In the genomic region with DNA sequence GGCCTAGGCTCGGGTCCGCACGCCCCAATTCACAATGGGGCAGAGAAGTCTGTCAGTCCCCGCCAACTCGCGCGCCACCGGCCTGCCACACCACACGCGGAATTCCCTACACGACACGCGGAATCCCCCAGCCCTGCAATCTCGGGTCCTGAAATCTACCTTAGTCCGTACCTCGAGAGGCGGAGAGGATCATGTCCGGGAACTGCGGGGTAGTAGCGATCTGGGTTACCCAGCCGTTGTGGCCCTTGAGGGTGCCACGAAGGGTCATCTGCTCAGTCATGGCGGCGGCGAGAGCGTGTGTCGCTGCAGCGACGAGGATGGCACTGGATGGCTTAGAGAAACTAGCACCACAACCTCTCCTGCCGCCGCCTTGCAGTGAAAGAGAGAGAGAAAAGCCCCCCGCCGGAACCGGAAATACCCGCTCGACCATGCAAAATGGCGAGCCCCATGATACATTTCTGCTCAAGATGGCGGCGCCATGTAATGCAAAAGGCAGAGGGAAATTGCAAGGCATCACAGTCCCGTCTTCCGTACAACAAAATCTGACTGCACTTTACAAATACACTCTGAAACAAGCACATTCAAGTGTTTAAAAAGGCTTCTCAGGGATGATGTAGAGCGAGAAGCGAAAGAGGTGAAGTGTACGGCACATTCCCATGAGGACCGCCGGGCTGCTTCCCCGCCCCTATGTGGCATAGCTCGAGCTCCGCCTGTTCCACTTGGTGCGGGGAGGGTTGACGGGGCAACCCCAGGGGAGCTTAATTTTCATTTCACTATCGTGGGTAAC, we compare ENCODE assay signal across 8 cellular contexts. TPM values are rescaled to one million over a fixed set of nuclear protein-coding genes. Genes with fewer than 3 reads are reported as not detected.
DNase-seq lines count a peak whose midpoint lies in the region; TF ChIP-seq lines count a peak whose summit lies in the region.

A gene (minus strand): TSS at position 386 of the 787 bp plus-strand sequence. CDS start 106 bp downstream, at position 280.

- peak within 1 kb of the TSS; percentile 97 for H3K4me3 ChIP-seq in NT2/D1 (ENCODE audit: insufficient read length, low read depth)

- H3K9me3 Mint-ChIP-seq in activated naive CD4-positive, alpha-beta T cell treated with anti-CD3 and anti-CD28 coated beads, Interleukin-2, amount 10 ng/mL, durations not matched to agents 7 days and 5 days: no peaks in the 10 kb centered on the region

- H3K36me3 Mint-ChIP-seq in activated naive CD4-positive, alpha-beta T cell treated with anti-CD3 and anti-CD28 coated beads, Interleukin-2, amount 10 ng/mL, durations not matched to agents 7 days and 5 days: peaks cover 50% of the 10 kb centered on the region

- H3K27me3 Mint-ChIP-seq in activated naive CD4-positive, alpha-beta T cell treated with anti-CD3 and anti-CD28 coated beads, Interleukin-2, amount 10 ng/mL, durations not matched to agents 7 days and 5 days: no peaks in the 10 kb centered on the region

- DNase-seq in GM04503 (ENCODE audit: low read depth) (peak; percentile 73), HEK293T (ENCODE audit: extremely low spot score) (peak; percentile 87), NT2/D1 (ENCODE audit: low read depth, low spot score) (peak; percentile 74), head of caudate nucleus (peak; percentile 85 to 97 (median 92)), posterior vena cava (ENCODE audit: low spot score) (peak; percentile 96), ureter (ENCODE audit: low spot score) (peak; percentile 93), NCI-H146 (lab: John Stamatoyannopoulos, UW) (no peak)
- DNase-seq in activated naive CD4-positive, alpha-beta T cell treated with anti-CD3 and anti-CD28 coated beads, Interleukin-2, amount 10 ng/mL, durations not matched to agents 7 days and 5 days: peak; percentile 94

- no peaks in the 10 kb centered on the region for H3K9me3 ChIP-seq in NT2/D1 (ENCODE audit: insufficient read depth, low read length)

- H3K27me3 ChIP-seq in NT2/D1 (ENCODE audit: insufficient read depth, insufficient read length): no peaks in the 10 kb centered on the region

- H3K4me3 Mint-ChIP-seq in activated naive CD4-positive, alpha-beta T cell treated with anti-CD3 and anti-CD28 coated beads, Interleukin-2, amount 10 ng/mL, durations not matched to agents 7 days and 5 days: peak within 1 kb of the TSS; percentile 98

- peak within 1 kb of the TSS; percentile 99 for H3K9ac ChIP-seq in NT2/D1 (ENCODE audit: insufficient read length, low read depth)

- CTCF ChIA-PET in HEK293T (lab: Yijun Ruan, JAX): interaction anchor here (1.3 kb wide), 1 partner anchor 9 kb away, joined by 4 read pairs; no protein-coding TSS in a partner anchor
- CTCF ChIA-PET in activated naive CD4-positive, alpha-beta T cell treated with anti-CD3 and anti-CD28 coated beads, Interleukin-2, amount 10 ng/mL, durations not matched to agents 7 days and 5 days (lab: Charles Lee): interaction anchor here (1.0 to 2.7 kb wide), 3 partner anchors 19 to 59 kb away, joined by 3 to 10 read pairs (median 3); no protein-coding TSS in a partner anchor

- peak within 1 kb of the TSS; percentile 97 for H3K27ac Mint-ChIP-seq in activated naive CD4-positive, alpha-beta T cell treated with anti-CD3 and anti-CD28 coated beads, Interleukin-2, amount 10 ng/mL, durations not matched to agents 7 days and 5 days

- POLR2A ChIA-PET in HEK293T (lab: Yijun Ruan, JAX): interaction anchor here (0.8 to 4.6 kb wide), 22 partner anchors 8 to 76 kb away, joined by 3 to 73 read pairs (median 6); a partner anchor contains a TSS

- intact Hi-C loops in head of caudate nucleus (cut with DNase I) (loop anchor here (1.0 kb wide), 1 partner anchor 20 kb away; a partner anchor contains a TSS), posterior vena cava (cut with DNase I) (loop anchor here in 1 of 2 donors (10.0 kb wide), 2 partner anchors 59 to 379 kb away; a partner anchor contains a TSS)

- peaks cover 53% of the 10 kb centered on the region for H3K36me3 ChIP-seq in NT2/D1 (ENCODE audit: insufficient read depth, insufficient read length, low read length)

- H3K4me1 Mint-ChIP-seq in activated naive CD4-positive, alpha-beta T cell treated with anti-CD3 and anti-CD28 coated beads, Interleukin-2, amount 10 ng/mL, durations not matched to agents 7 days and 5 days: peaks cover 75% of the 10 kb centered on the region

- H3K4me1 ChIP-seq in NT2/D1 (ENCODE audit: insufficient read depth, insufficient read length): peaks cover 3% of the 10 kb centered on the region

TF ChIP-seq in HEK293T, 16 proteins besides CTCF, POLR2A, EP300 and RAD21:
- TF ChIP-seq LEF1 (IDR thresholded peaks at IDR 0.05; ENCODE audit: borderline replicate concordance) (no peak; the same call in 1 of the 2 replicates), ARNT (IDR thresholded peaks at IDR 0.05) (no peak), TARDBP (IDR thresholded peaks at IDR 0.05) (no peak), CTBP1 (IDR thresholded peaks at IDR 0.05; ENCODE audit: borderline replicate concordance) (no peak), ZNF384 (IDR thresholded peaks at IDR 0.05) (no peak), SP1 (IDR thresholded peaks at IDR 0.05) (no peak), ELF4 (IDR thresholded peaks at IDR 0.05) (peak; percentile 93), FOXK2 (IDR thresholded peaks at IDR 0.05) (no peak), FOXA1 (IDR thresholded peaks at IDR 0.05) (no peak), HDGF (IDR thresholded peaks at IDR 0.05; ENCODE audit: borderline replicate concordance) (no peak), BHLHE40 (IDR thresholded peaks at IDR 0.05; ENCODE audit: borderline replicate concordance) (peak; percentile 66; the same call in 1 of the 2 replicates), L3MBTL2 (conservative IDR thresholded peaks at IDR 0.05) (peak; percentile 61), FOXM1 (IDR thresholded peaks at IDR 0.05; ENCODE audit: borderline replicate concordance) (peak; percentile 20; the same call in 1 of the 2 replicates), NFRKB (IDR thresholded peaks at IDR 0.05) (peak; percentile 67)
- TF ChIP-seq, protein P1, sequence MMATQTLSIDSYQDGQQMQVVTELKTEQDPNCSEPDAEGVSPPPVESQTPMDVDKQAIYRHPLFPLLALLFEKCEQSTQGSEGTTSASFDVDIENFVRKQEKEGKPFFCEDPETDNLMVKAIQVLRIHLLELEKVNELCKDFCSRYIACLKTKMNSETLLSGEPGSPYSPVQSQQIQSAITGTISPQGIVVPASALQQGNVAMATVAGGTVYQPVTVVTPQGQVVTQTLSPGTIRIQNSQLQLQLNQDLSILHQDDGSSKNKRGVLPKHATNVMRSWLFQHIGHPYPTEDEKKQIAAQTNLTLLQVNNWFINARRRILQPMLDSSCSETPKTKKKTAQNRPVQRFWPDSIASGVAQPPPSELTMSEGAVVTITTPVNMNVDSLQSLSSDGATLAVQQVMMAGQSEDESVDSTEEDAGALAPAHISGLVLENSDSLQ (IDR thresholded peaks at IDR 0.05): no peak

RNA-seq across cellular contexts. Expression of the gene that starts here (rescaled TPM):
- total RNA-seq in posterior vena cava (1,000 to 10,000 TPM; 1,013 to 1,030 TPM), ureter (1,824 TPM)
